9 cellular contexts compared by ENCODE assay signal in genomic region chr1:46203738-46204405, GRCh38. TPM values are rescaled to one million over a fixed set of nuclear protein-coding genes. Genes with fewer than 3 reads are reported as not detected.
DNase-seq lines count a peak whose midpoint lies in the region; FAIRE-seq and TF ChIP-seq lines count a peak whose summit lies in the region.
"Had no signal": no experiment of that assay in that cellular context is flagged by ENCODE, and none has a peak within 500 bp of the region (broad histone marks: within the 10 kb centered on the region; RNA-seq: fewer than 3 reads in every experiment).

No MANE protein-coding gene starts in this region.

- H3K4me3 ChIP-seq in BLaER1 (peak overlapping the region; percentile 75), Peyer's patch (peak overlapping the region; percentile 43 to 70 (median 54)), fibroblast of mammary gland (ENCODE audit: control insufficient read depth, low read depth, low read length) (peak overlapping the region; percentile 88), neutrophil (ENCODE audit: low read depth in 1 of 2, low read length in 1 of 2) (peak overlapping the region; percentile 55 to 66)

- peak overlapping the region; percentile 97 for H3K4me2 ChIP-seq in BLaER1

- TF ChIP-seq POLR2A in Peyer's patch (IDR thresholded peaks at IDR 0.05), result no peak

- POLR2A ChIA-PET in HEK293T (lab: Yijun Ruan, JAX), result interaction anchor here (0.6 to 2.1 kb wide), 7 partner anchors 9 to 69 kb away, joined by 3 to 13 read pairs (median 3); partner anchors contain the start of gene RAD54L

- H3K27me3 ChIP-seq in BLaER1 (peaks cover 9% of the 10 kb centered on the region; the same call in 1 of the 2 replicates), Peyer's patch (no peaks in the 10 kb centered on the region), neutrophil (no peaks in the 10 kb centered on the region)

- H3K9me3 ChIP-seq in BLaER1, result no peaks in the 10 kb centered on the region
- no peaks in the 10 kb centered on the region for H3K9me3 ChIP-seq in Peyer's patch
- no peaks in the 10 kb centered on the region for H3K9me3 ChIP-seq in neutrophil

- TF ChIP-seq CTCF in Peyer's patch (IDR thresholded peaks at IDR 0.05) (no peak), fibroblast of mammary gland (conservative IDR thresholded peaks at IDR 0.05; ENCODE audit: control insufficient read depth, insufficient read depth, low read depth, low read length) (no peak), neutrophil (IDR thresholded peaks at IDR 0.05) (no peak), D721Med (IDR thresholded peaks at IDR 0.05; ENCODE audit: insufficient read depth, missing control alignments) (no peak), GM10266 (IDR thresholded peaks at IDR 0.05; ENCODE audit: control insufficient read depth, insufficient read depth, low read depth, missing control alignments) (no peak)

- no peak for FAIRE-seq in D721Med (lab: Jason Lieb, UNC)

- H3K9ac ChIP-seq in BLaER1, result peak overlapping the region; percentile 78

- no peaks in the 10 kb centered on the region for H4K20me1 ChIP-seq in BLaER1

- DNase-seq in Peyer's patch (peak in 1 of 3 donors; percentile 26), fibroblast of mammary gland (ENCODE audit: low read depth) (no peak), D721Med (ENCODE audit: insufficient read length, low spot score) (no peak), GM10266 (ENCODE audit: extremely low spot score) (no peak), NCI-H2171 (lab: John Stamatoyannopoulos, UW) (no peak), HEK293T (ENCODE audit: extremely low spot score) (no peak)
- DNase-seq: NCI-H187 treated with DMSO at 0.1 percent for 48 hours had no signal

- H3K27ac ChIP-seq in BLaER1 (peak overlapping the region; percentile 4; the same call in 1 of the 2 replicates), Peyer's patch (peak overlapping the region; percentile 42 to 77 (median 54)), neutrophil (peak overlapping the region; percentile 13)

- CTCF ChIA-PET in HEK293T (lab: Yijun Ruan, JAX), result interaction anchor here (0.9 to 1.9 kb wide), 3 partner anchors 15 to 41 kb away, joined by 4 to 8 read pairs (median 5); no protein-coding TSS in a partner anchor

- H3K4me1 ChIP-seq in BLaER1, result peaks cover 46% of the 10 kb centered on the region
- H3K4me1 ChIP-seq in Peyer's patch, result peaks cover 0 to 13% (median 5%) of the 10 kb centered on the region in 4 donors
- peaks cover 21 to 23% of the 10 kb centered on the region in 2 experiments for H3K4me1 ChIP-seq in neutrophil (ENCODE audit: control insufficient read depth in 1 of 2, insufficient read depth in 1 of 2, low read depth in 1 of 2, low read length in 1 of 2)

- H3K36me3 ChIP-seq in BLaER1 (no peaks in the 10 kb centered on the region), Peyer's patch (no peaks in the 10 kb centered on the region), neutrophil (no peaks in the 10 kb centered on the region)

TF ChIP-seq in HEK293T, 16 proteins besides CTCF, POLR2A, EP300 and RAD21:
- TF ChIP-seq HDGF (IDR thresholded peaks at IDR 0.05; ENCODE audit: borderline replicate concordance) (no peak), FOXM1 (IDR thresholded peaks at IDR 0.05; ENCODE audit: borderline replicate concordance) (no peak), ELF4 (IDR thresholded peaks at IDR 0.05) (no peak), BHLHE40 (IDR thresholded peaks at IDR 0.05; ENCODE audit: borderline replicate concordance) (no peak), FOXK2 (IDR thresholded peaks at IDR 0.05) (no peak), L3MBTL2 (conservative IDR thresholded peaks at IDR 0.05) (no peak), TARDBP (IDR thresholded peaks at IDR 0.05) (no peak), NFRKB (IDR thresholded peaks at IDR 0.05) (no peak), ARNT (IDR thresholded peaks at IDR 0.05) (no peak), SUZ12 (IDR thresholded peaks at IDR 0.05) (no peak), LEF1 (IDR thresholded peaks at IDR 0.05; ENCODE audit: borderline replicate concordance) (no peak), SP1 (IDR thresholded peaks at IDR 0.05) (no peak), ZNF384 (IDR thresholded peaks at IDR 0.05) (no peak), FOXA1 (IDR thresholded peaks at IDR 0.05) (no peak), PKNOX1 (IDR thresholded peaks at IDR 0.05) (no peak), CTBP1 (IDR thresholded peaks at IDR 0.05; ENCODE audit: borderline replicate concordance) (no peak)

RNA-seq across cellular contexts. Expression of gene LURAP1, which starts 0.7 kb away (rescaled TPM):
- total RNA-seq in Peyer's patch, result 1 to 10 TPM in 3 of 4 donors, not detected in 1; 1.5 to 2.5 (median 2.5) TPM

RNA-seq across cellular contexts. Expression of gene POMGNT1, which starts 5.6 kb away (rescaled TPM):
- total RNA-seq in Peyer's patch, result 10 to 100 TPM; 34.7 to 60.6 (median 46.3) TPM

RNA-seq across cellular contexts. Expression of gene P3R3URF, which starts 27.6 kb away (rescaled TPM):
- not detected for total RNA-seq in Peyer's patch

RNA-seq across cellular contexts. Expression of gene TSPAN1, which starts 29.0 kb away (rescaled TPM):
- total RNA-seq in Peyer's patch, result 100 to 1,000 TPM in 3 of 4 donors, 1 to 10 TPM in 1; 4.1 to 229 (median 192) TPM

RNA-seq across cellular contexts. Expression of gene RAD54L, which starts 43.7 kb away (rescaled TPM):
- total RNA-seq in Peyer's patch, result 10 to 100 TPM in 2 of 4 donors, 1 to 10 TPM in 2; 3.9 to 71.8 (median 10.3) TPM

Comparison
In these comparisons a context has a peak if more than half of its experiments do, and no peak if none do; other contexts are left out.
1. H3K27ac ChIP-seq: peak in every context shown above with its lines; median percentile 54 in Peyer's patch; 13 in neutrophil; 4 in BLaER1.